22 cellular contexts compared by ENCODE assay signal in genomic region chr22:46480396-46480795, GRCh38. TPM values are rescaled to one million over a fixed set of nuclear protein-coding genes. Genes with fewer than 3 reads are reported as not detected.
DNase-seq lines count a peak whose midpoint lies in the region; ATAC-seq, FAIRE-seq and TF ChIP-seq lines count a peak whose summit lies in the region.
"Had no signal": no experiment of that assay in that cellular context is flagged by ENCODE, and none has a peak within 500 bp of the region (broad histone marks: within the 10 kb centered on the region; RNA-seq: fewer than 3 reads in every experiment).

No MANE protein-coding gene starts in this region.

- peak overlapping the region in 3 of 5 experiments; percentile 33 to 68 (median 65) for H3K27ac Mint-ChIP-seq in brain
- peak overlapping the region; percentile 1 for H3K27ac Mint-ChIP-seq in stimulated activated memory B cell treated with anti-CD40 and anti-IgM and Interleukin-4, amounts not matched to agents 10 μg/mL and 1 μg/mL and 100 μg/mL, for 72 hours

- no peaks in the 10 kb centered on the region for H3K9me3 ChIP-seq in keratinocyte (ENCODE audit: control insufficient read depth, low read depth, low read length)
- H3K9me3 ChIP-seq in left lung = no peaks in the 10 kb centered on the region
- H3K9me3 ChIP-seq in vagina = no peaks in the 10 kb centered on the region
- H3K9me3 ChIP-seq: MG63, SJSA1 had no signal

- H3K9me3 Mint-ChIP-seq in brain = peaks cover under 1 to 30% (median 13%) of the 10 kb centered on the region in 5 experiments
- H3K9me3 Mint-ChIP-seq in stimulated activated memory B cell treated with anti-CD40 and anti-IgM and Interleukin-4, amounts not matched to agents 10 μg/mL and 1 μg/mL and 100 μg/mL, for 72 hours = peaks cover 4% of the 10 kb centered on the region

- intact Hi-C loops in left lung (cut with DNase I) = no loop called here
- intact Hi-C loops in vagina (cut with DNase I) = no loop called here

- H3K9ac ChIP-seq in keratinocyte (ENCODE audit: control insufficient read depth, extremely low read depth, insufficient read depth, low read length) = no peak overlapping the region

- dilution Hi-C loops in keratinocyte (cut with MboI; ENCODE audit: extremely low pct_ligation_motif_present, low sequenced_read_pairs) = no loop called here

- TF ChIP-seq POLR2A in vagina (IDR thresholded peaks at IDR 0.05) = no peak

- DNase-seq in DMS53 (lab: John Stamatoyannopoulos, UW) = peak; percentile 25
- DNase-seq in DMS53 treated with DMSO at 0.1 percent for 48 hours (lab: John Stamatoyannopoulos, UW; ENCODE audit: unreplicated experiment) = no peak
- no peak for DNase-seq in keratinocyte (ENCODE audit: low read depth, low spot score)
- no peak for DNase-seq in substantia nigra (lab: John Stamatoyannopoulos, UW)
- no peak for DNase-seq in left lung
- no peak for DNase-seq in vagina (ENCODE audit: extremely low spot score in 2 of 2)
- DNase-seq: CD8-positive, alpha-beta memory T cell; DMS79; H7; MG63; NCI-H1048; NCI-H1417 treated with DMSO at 0.1 percent for 48 hours; NCI-H187; NCI-H446 treated with DMSO at 0.1 percent for 48 hours; NCI-H526 treated with DMSO at 0.1 percent for 48 hours had no signal

- H3K27ac ChIP-seq in keratinocyte (ENCODE audit: control insufficient read depth, insufficient read depth, low read length) = no peak overlapping the region
- H3K27ac ChIP-seq in substantia nigra (ENCODE audit: low read depth, low read length, poor library complexity, severe bottlenecking) = no peak overlapping the region
- H3K27ac ChIP-seq in left lung = no peak overlapping the region
- H3K27ac ChIP-seq in vagina = no peak overlapping the region
- H3K27ac ChIP-seq: 22Rv1, C4-2B, SJSA1 had no signal

- H3K36me3 Mint-ChIP-seq in brain = peaks cover 26% of the 10 kb centered on the region
- H3K36me3 Mint-ChIP-seq in stimulated activated memory B cell treated with anti-CD40 and anti-IgM and Interleukin-4, amounts not matched to agents 10 μg/mL and 1 μg/mL and 100 μg/mL, for 72 hours = peaks cover 1% of the 10 kb centered on the region

- no peak overlapping the region for H2AFZ ChIP-seq in keratinocyte (ENCODE audit: control insufficient read depth, low read length)

- H3K27me3 Mint-ChIP-seq in brain = no peaks in the 10 kb centered on the region
- H3K27me3 Mint-ChIP-seq in stimulated activated memory B cell treated with anti-CD40 and anti-IgM and Interleukin-4, amounts not matched to agents 10 μg/mL and 1 μg/mL and 100 μg/mL, for 72 hours = no peaks in the 10 kb centered on the region

- peaks cover 32% of the 10 kb centered on the region for H3K79me2 ChIP-seq in keratinocyte (ENCODE audit: control insufficient read depth, insufficient read depth, low read length)

- H3K9me1 ChIP-seq in keratinocyte (ENCODE audit: control insufficient read depth, extremely low read depth, insufficient read depth, low read length) = peaks cover 2% of the 10 kb centered on the region

- peaks cover 46% of the 10 kb centered on the region for H3K4me1 Mint-ChIP-seq in brain
- peaks cover 23% of the 10 kb centered on the region for H3K4me1 Mint-ChIP-seq in stimulated activated memory B cell treated with anti-CD40 and anti-IgM and Interleukin-4, amounts not matched to agents 10 μg/mL and 1 μg/mL and 100 μg/mL, for 72 hours

- H3K4me3 ChIP-seq in keratinocyte (ENCODE audit: control insufficient read depth in 2 of 3, extremely low read depth in 1 of 3, insufficient read depth in 2 of 3, low read depth in 1 of 3, low read length in 3 of 3) (no peak overlapping the region), left lung (no peak overlapping the region), vagina (no peak overlapping the region)
- H3K4me3 ChIP-seq: MG63, SJSA1 had no signal

- H3K27me3 ChIP-seq in keratinocyte (ENCODE audit: control insufficient read depth, extremely low read depth, insufficient read depth, low read length) (no peaks in the 10 kb centered on the region), left lung (no peaks in the 10 kb centered on the region), vagina (no peaks in the 10 kb centered on the region)
- H3K27me3 ChIP-seq: MG63, SJSA1 had no signal

- H3K36me3 ChIP-seq in keratinocyte (ENCODE audit: control insufficient read depth in 2 of 2, extremely low read depth in 1 of 2, insufficient read depth in 2 of 2, low read length in 2 of 2) (peaks cover 0 to 2% of the 10 kb centered on the region in 2 experiments), left lung (no peaks in the 10 kb centered on the region), vagina (no peaks in the 10 kb centered on the region)
- H3K36me3 ChIP-seq: MG63, SJSA1 had no signal

- peaks cover 33% of the 10 kb centered on the region for H3K4me1 ChIP-seq in keratinocyte (ENCODE audit: control insufficient read depth, extremely low read depth, insufficient read depth, low read length)
- H3K4me1 ChIP-seq in left lung = no peaks in the 10 kb centered on the region
- peaks cover 19% of the 10 kb centered on the region for H3K4me1 ChIP-seq in vagina
- H3K4me1 ChIP-seq: SJSA1 had no signal

- H3K4me3 Mint-ChIP-seq in brain = peak overlapping the region in 1 of 5 experiments; percentile 1
- no peak overlapping the region for H3K4me3 Mint-ChIP-seq in stimulated activated memory B cell treated with anti-CD40 and anti-IgM and Interleukin-4, amounts not matched to agents 10 μg/mL and 1 μg/mL and 100 μg/mL, for 72 hours
- H3K4me3 Mint-ChIP-seq: CD8-positive, alpha-beta memory T cell had no signal

- TF ChIP-seq CTCF in brain (conservative IDR thresholded peaks at IDR 0.05) (no peak), keratinocyte (optimal IDR thresholded peaks at IDR 0.05 in 1 of 3, IDR thresholded peaks at IDR 0.05 in 1 of 3, conservative IDR thresholded peaks at IDR 0.05 in 1 of 3; ENCODE audit: extremely low read depth in 1 of 3, insufficient read depth in 2 of 3, low read length in 3 of 3) (no peak), left lung (IDR thresholded peaks at IDR 0.05) (no peak), vagina (IDR thresholded peaks at IDR 0.05) (no peak)

- FAIRE-seq in keratinocyte (lab: Jason Lieb, UNC) = peak; percentile 83
- FAIRE-seq: D721Med had no signal

- no peaks in the 10 kb centered on the region for H4K20me1 ChIP-seq in keratinocyte (ENCODE audit: control insufficient read depth, extremely low read depth, insufficient read depth, low read length)

- no peak for ATAC-seq in stimulated activated memory B cell treated with anti-CD40 and anti-IgM and Interleukin-4, amounts not matched to agents 10 μg/mL and 1 μg/mL and 100 μg/mL, for 72 hours
- no peak for ATAC-seq in left lung
- ATAC-seq: Right ventricle myocardium inferior had no signal

- H3K4me2 ChIP-seq in keratinocyte (ENCODE audit: control insufficient read depth, extremely low read depth, insufficient read depth, low read depth, low read length) = no peak overlapping the region

RNA-seq across cellular contexts. Expression of gene CELSR1, which starts 57.0 kb away (rescaled TPM):
- polyA plus RNA-seq in brain (ENCODE audit: insufficient read depth, low read depth, low replicate concordance) (1.5 TPM), keratinocyte (16.1 to 23.2 TPM (median 20.6 TPM) in 3 replicates)
- polyA plus RNA-seq in keratinocyte (2011; ENCODE audit: low read depth) = 6.0 TPM
- polyA plus RNA-seq in keratinocyte (2011; cell fraction: cytosol; rRNA removed) = 8.0 and 10.0 TPM in 2 replicates
- polyA plus RNA-seq in keratinocyte (2011; cell fraction: nucleus; rRNA removed) = 99.8 and 117 TPM in 2 replicates
- polyA plus RNA-seq in keratinocyte (2012; ENCODE audit: low replicate concordance) = 24.8 and 29.0 TPM in 2 replicates
- polyA minus RNA-seq in keratinocyte = 61.3 to 154 TPM (median 62.8 TPM) in 3 replicates
- polyA minus RNA-seq in keratinocyte (2011; cell fraction: cytosol; rRNA and poly(A)+ RNA removed) = 39.1 TPM
- 182 and 191 TPM in 2 replicates for polyA minus RNA-seq in keratinocyte (2011; cell fraction: nucleus; rRNA and poly(A)+ RNA removed)
- total RNA-seq in left lung (10 to 100 TPM; 36.3 to 59.8 TPM), vagina (32.9 TPM)
